In the genomic region with DNA sequence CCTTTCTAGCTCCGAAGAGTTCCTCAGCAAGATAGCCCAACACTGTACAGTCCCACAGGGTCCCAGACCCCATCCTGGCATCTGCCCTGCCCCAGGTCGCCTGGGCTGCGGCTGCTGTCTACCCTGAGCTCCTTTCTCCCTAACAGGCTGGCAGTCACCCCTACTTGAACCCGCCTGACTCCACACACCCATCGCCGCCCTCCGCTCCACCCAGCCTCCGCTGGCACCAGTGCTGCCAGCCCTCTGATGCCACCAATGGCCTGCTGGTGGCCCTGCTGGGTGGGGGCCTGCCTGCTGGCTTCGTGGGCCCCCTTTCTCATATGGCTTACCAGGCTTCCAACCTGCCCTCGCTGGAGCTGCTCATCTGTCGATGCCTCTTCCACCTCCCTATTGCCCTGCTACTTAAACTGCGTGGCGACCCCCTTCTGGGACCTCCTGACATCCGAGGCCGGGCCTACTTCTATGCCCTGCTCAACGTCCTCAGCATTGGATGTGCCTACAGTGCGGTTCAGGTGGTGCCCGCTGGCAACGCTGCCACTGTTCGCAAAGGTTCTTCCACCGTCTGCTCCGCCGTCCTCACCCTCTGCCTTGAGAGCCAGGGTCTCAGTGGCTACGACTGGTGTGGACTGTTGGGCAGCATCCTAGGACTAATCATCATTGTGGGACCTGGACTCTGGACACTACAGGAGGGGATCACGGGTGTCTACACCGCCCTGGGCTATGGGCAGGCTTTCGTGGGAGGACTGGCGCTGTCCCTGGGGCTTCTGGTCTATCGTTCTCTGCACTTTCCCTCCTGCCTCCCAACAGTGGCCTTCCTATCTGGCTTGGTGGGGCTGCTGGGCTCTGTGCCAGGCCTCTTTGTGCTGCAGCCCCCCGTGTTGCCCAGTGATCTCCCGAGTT, we compare ENCODE assay signal across 7 cellular contexts. TPM values are rescaled to one million over a fixed set of nuclear protein-coding genes. Genes with fewer than 3 reads are reported as not detected.
DNase-seq lines count a peak whose midpoint lies in the region; ATAC-seq and TF ChIP-seq lines count a peak whose summit lies in the region.
"Not testable (repeated sequence)": the region's sequence is repeated elsewhere in the genome, so short reads cannot be mapped to it uniquely, and the experiment has no call there.
"Had no signal": no experiment of that assay in that cellular context is flagged by ENCODE, and none has a peak within 500 bp of the region (broad histone marks: within the 10 kb centered on the region; RNA-seq: fewer than 3 reads in every experiment).

No MANE protein-coding gene starts in this region.

- not testable (repeated sequence) for H3K9me3 Mint-ChIP-seq in CD4-positive, alpha-beta memory T cell; WTC11; neural progenitor cell

- H3K4me1 ChIP-seq in CD4-positive, alpha-beta memory T cell (ENCODE audit: insufficient read depth, low read length) = peaks cover 54% of the 10 kb centered on the region
- H3K4me1 ChIP-seq in heart left ventricle = peaks cover 8 to 75% (median 46%) of the 10 kb centered on the region in 12 donors
- peaks cover 29% of the 10 kb centered on the region for H3K4me1 ChIP-seq in neural progenitor cell

- not testable (repeated sequence) for H3K9ac ChIP-seq in neural progenitor cell

- peak overlapping the region in 7 of 8 donors; percentile 96 to 100 (median 98) for H3K4me3 Mint-ChIP-seq in CD4-positive, alpha-beta memory T cell
- H3K4me3 Mint-ChIP-seq in WTC11 = peak overlapping the region; percentile 90
- H3K4me3 Mint-ChIP-seq in neural progenitor cell = peak overlapping the region; percentile 96

- not testable (repeated sequence) for H3K9me3 ChIP-seq in CD4-positive, alpha-beta memory T cell (ENCODE audit: control insufficient read depth in 1 of 2, low read length in 2 of 2); heart left ventricle; neural progenitor cell (ENCODE audit: low read depth)

- not testable (repeated sequence) for H3K4me2 ChIP-seq in neural progenitor cell

- not testable (repeated sequence) for H2AFZ ChIP-seq in neural progenitor cell (replicated peaks)

- not testable (repeated sequence) for ATAC-seq in WTC11, heart left ventricle

- peak overlapping the region; percentile 99 for H3K27ac ChIP-seq in CD4-positive, alpha-beta memory T cell (ENCODE audit: low read depth, low read length)
- H3K27ac ChIP-seq in angular gyrus (ENCODE audit: low read depth, low read length) = peak overlapping the region; percentile 100
- H3K27ac ChIP-seq in heart left ventricle = peak overlapping the region in 11 of 12 donors; percentile 94 to 100 (median 100)
- H3K27ac ChIP-seq in neural progenitor cell = not testable (repeated sequence)
- H3K27ac ChIP-seq in temporal lobe (ENCODE audit: low read depth, low read length) = peak overlapping the region; percentile 99

- POLR2A ChIA-PET in CD4-positive, alpha-beta memory T cell (lab: Charles Lee; ENCODE audit: partially characterized antibody) = interaction anchor here (0.7 to 13.8 kb wide), 9 partner anchors 20 to 153 kb away, joined by 3 to 398 read pairs (median 25); partner anchors contain the start of genes ACAP1, CHRNB1, FGF11 and PLSCR3
- POLR2A ChIA-PET in WTC11 (lab: Charles Lee) = interaction anchor here (0.7 to 1.0 kb wide), 3 partner anchors 21 to 92 kb away, joined by 3 read pairs; no protein-coding TSS in a partner anchor

- H3K4me1 Mint-ChIP-seq in CD4-positive, alpha-beta memory T cell = peaks cover 48 to 89% (median 63%) of the 10 kb centered on the region in 4 donors
- peaks cover 63% of the 10 kb centered on the region for H3K4me1 Mint-ChIP-seq in WTC11
- H3K4me1 Mint-ChIP-seq in neural progenitor cell = peaks cover 70% of the 10 kb centered on the region

- H3K4me3 ChIP-seq in CD4-positive, alpha-beta memory T cell (ENCODE audit: low read length in 2 of 2); heart left ventricle; neural progenitor cell: not testable (repeated sequence)

- peaks cover 38% of the 10 kb centered on the region for H3F3A ChIP-seq in neural progenitor cell (ENCODE audit: low read depth)

- intact Hi-C loops in CD4-positive, alpha-beta memory T cell (cut with micrococcal nuclease) = not testable (repeated sequence)
- intact Hi-C loops in heart left ventricle (cut with DNase I) = loop anchor here in 6 of 10 donors (2.0 to 10.0 kb wide), 8 partner anchors 45 to 247 kb away; partner anchors contain the start of genes FGF11 (in 3 of the 6), KCTD11 (in 3 of the 6), TMEM102 (in 3 of the 6) and TMEM95 (in 2 of the 6)

- H3K27me3 ChIP-seq in CD4-positive, alpha-beta memory T cell (ENCODE audit: insufficient read depth, low read length); heart left ventricle; neural progenitor cell: not testable (repeated sequence)

- H3K27ac Mint-ChIP-seq in CD4-positive, alpha-beta memory T cell = peak overlapping the region; percentile 99 to 100 (median 100)
- peak overlapping the region; percentile 99 for H3K27ac Mint-ChIP-seq in WTC11
- peak overlapping the region; percentile 100 for H3K27ac Mint-ChIP-seq in neural progenitor cell

- 81 to 87% (median 83%) methylated on average over 26 to 31 of the region's 31 CpGs for WGBS in heart left ventricle, 4 donors

- CTCF ChIA-PET in CD4-positive, alpha-beta memory T cell (lab: Charles Lee; ENCODE audit: partially characterized antibody) = interaction anchor here (0.9 to 3.4 kb wide), 4 partner anchors 25 to 244 kb away, joined by 3 to 23 read pairs (median 4); partner anchors contain the start of gene TMEM102
- CTCF ChIA-PET in WTC11 (lab: Charles Lee) = interaction anchor here (1.2 to 1.4 kb wide), 2 partner anchors 45 to 78 kb away, joined by 4 to 6 read pairs; no protein-coding TSS in a partner anchor

- TF ChIP-seq POLR2A in heart left ventricle (IDR thresholded peaks at IDR 0.05) = not testable (repeated sequence)

- peaks cover 0 to 39% of the 10 kb centered on the region in 2 donors for H3K36me3 Mint-ChIP-seq in CD4-positive, alpha-beta memory T cell
- not testable (repeated sequence) for H3K36me3 Mint-ChIP-seq in WTC11, neural progenitor cell

- not testable (repeated sequence) for TF ChIP-seq CTCF in WTC11 (IDR thresholded peaks at IDR 0.05); heart left ventricle (IDR thresholded peaks at IDR 0.05); neural progenitor cell (IDR thresholded peaks at IDR 0.05)

- not testable (repeated sequence) for H3K27me3 Mint-ChIP-seq in CD4-positive, alpha-beta memory T cell; WTC11 (ENCODE audit: low read depth)
- H3K27me3 Mint-ChIP-seq in neural progenitor cell (ENCODE audit: insufficient read depth, low read depth) = peaks cover 11% of the 10 kb centered on the region

- peaks cover 37% of the 10 kb centered on the region for H4K20me1 ChIP-seq in neural progenitor cell (ENCODE audit: low read depth)

- DNase-seq in CD4-positive, alpha-beta memory T cell; WTC11 (ENCODE audit: low spot score); neural progenitor cell (ENCODE audit: low spot score): not testable (repeated sequence)
- peak in 1 of 5 donors; percentile 65 for DNase-seq in heart left ventricle

- not testable (repeated sequence) for H3K36me3 ChIP-seq in CD4-positive, alpha-beta memory T cell (ENCODE audit: insufficient read depth, low read length); heart left ventricle; neural progenitor cell

- peaks cover 59% of the 10 kb centered on the region for H3K79me2 ChIP-seq in neural progenitor cell (ENCODE audit: low read depth)

RNA-seq across cellular contexts. Expression of gene SLC35G6, which starts 0.8 kb away (rescaled TPM):
- total RNA-seq in CD4-positive, alpha-beta memory T cell = not detected
- polyA plus RNA-seq in CD4-positive, alpha-beta memory T cell = not detected
- total RNA-seq in WTC11 (2021) = 0.16 to 0.26 TPM (median 0.18 TPM) in 3 replicates
- not detected for total RNA-seq in heart left ventricle
- under 1 TPM in 1 of 2 donors, not detected in 1; 0.08 TPM for polyA plus RNA-seq in heart left ventricle
- total RNA-seq in neural progenitor cell (ENCODE audit: low replicate concordance) = not detected in 2 replicates
- not detected for total RNA-seq in temporal lobe
- total RNA-seq: dermis blood vessel endothelial cell had no signal

RNA-seq across cellular contexts. Expression of gene POLR2A, which starts 2.1 kb away (rescaled TPM):
- 100 to 1,000 TPM; 178 to 191 TPM for total RNA-seq in CD4-positive, alpha-beta memory T cell
- 10 to 100 TPM in 1 of 2 donors, 1 to 10 TPM in 1; 8.6 to 76.2 TPM for polyA plus RNA-seq in CD4-positive, alpha-beta memory T cell
- total RNA-seq in WTC11 (2021) (166 to 170 TPM (median 170 TPM) in 3 replicates), heart left ventricle (10 to 100 TPM; 31.4 to 77.6 (median 50.7) TPM), neural progenitor cell (ENCODE audit: low replicate concordance) (32.7 and 51.4 TPM in 2 replicates), temporal lobe (50.2 TPM)
- polyA plus RNA-seq in heart left ventricle = 10 to 100 TPM; 17.3 to 18.5 TPM

RNA-seq across cellular contexts. Expression of gene ZBTB4, which starts 2.7 kb away (rescaled TPM):
- 10 to 100 TPM; 75.2 to 75.7 TPM for total RNA-seq in CD4-positive, alpha-beta memory T cell
- polyA plus RNA-seq in CD4-positive, alpha-beta memory T cell = 10 to 100 TPM in 1 of 2 donors, 1 to 10 TPM in 1; 4.6 to 21.2 TPM
- total RNA-seq in WTC11 (2021) (14.6 to 17.0 TPM (median 16.2 TPM) in 3 replicates), heart left ventricle (10 to 100 TPM; 51.8 to 77.2 (median 59.5) TPM), neural progenitor cell (ENCODE audit: low replicate concordance) (5.4 and 15.5 TPM in 2 replicates), temporal lobe (14.3 TPM)
- polyA plus RNA-seq in heart left ventricle = 10 to 100 TPM; 29.3 to 35.3 TPM

RNA-seq across cellular contexts. Expression of gene CHRNB1, which starts 37.2 kb away (rescaled TPM):
- total RNA-seq in CD4-positive, alpha-beta memory T cell = 1 to 10 TPM; 9.1 to 9.5 TPM
- polyA plus RNA-seq in CD4-positive, alpha-beta memory T cell = 10 to 100 TPM; 24.1 to 29.2 TPM
- total RNA-seq in WTC11 (2021) (16.0 to 21.5 TPM (median 20.8 TPM) in 3 replicates), heart left ventricle (10 to 100 TPM in 7 of 9 donors, 1 to 10 TPM in 2; 8.2 to 14.2 (median 11.0) TPM), neural progenitor cell (ENCODE audit: low replicate concordance) (7.4 and 7.5 TPM in 2 replicates), temporal lobe (15.7 TPM)
- polyA plus RNA-seq in heart left ventricle = 10 to 100 TPM; 11.2 to 27.3 TPM

RNA-seq across cellular contexts. Expression of gene FGF11, which starts 42.8 kb away (rescaled TPM):
- 1 to 10 TPM; 2.7 to 3.3 TPM for total RNA-seq in CD4-positive, alpha-beta memory T cell
- under 1 TPM in 1 of 2 donors, not detected in 1; 0.14 TPM for polyA plus RNA-seq in CD4-positive, alpha-beta memory T cell
- total RNA-seq in WTC11 (2021) (19.8 to 29.1 TPM (median 28.0 TPM) in 3 replicates), heart left ventricle (1 to 10 TPM; 2.8 to 9.6 (median 7.8) TPM), neural progenitor cell (ENCODE audit: low replicate concordance) (7.6 and 14.9 TPM in 2 replicates), temporal lobe (3.7 TPM)
- 1 to 10 TPM; 1.6 to 9.6 TPM for polyA plus RNA-seq in heart left ventricle
